12 cellular contexts compared by ENCODE assay signal in genomic region chr12:98883231-98883630, GRCh38.
"Had no signal": no experiment of that assay in that cellular context is flagged by ENCODE, and none has a peak within 500 bp of the region (broad histone marks: within the 10 kb centered on the region; RNA-seq: fewer than 3 reads in every experiment).

No MANE protein-coding gene starts in this region.

- DNase-seq: activated CD4-positive, alpha-beta T cell treated with anti-CD3 and anti-CD28 coated beads, Interleukin-2, amount 10 ng/mL, durations not matched to agents 7 days and 5 days; activated CD4-positive, CD25-positive, alpha-beta regulatory T cell; activated CD8-positive, alpha-beta memory T cell treated with anti-CD3 and anti-CD28 coated beads, Interleukin-2, amount 50 U/mL, for 48 hours; activated gamma-delta T cell treated with Interleukin-2 at 50 U/mL for 16 hours; activated naive CD8-positive, alpha-beta T cell treated with anti-CD3 and anti-CD28 coated beads, Interleukin-2, amount 10 ng/mL, durations not matched to agents 7 days and 5 days; activated T-cell treated with anti-CD3 and anti-CD28 coated beads, Interleukin-2, amount 50 U/mL, for 72 hours; aorta; cerebellar nuclear complex; effector memory CD8-positive, alpha-beta T cell; stimulated activated CD4-positive, alpha-beta T cell treated with anti-CD3 and anti-CD28 coated beads, Interleukin-2, amount 100 ng/mL, for 24 hours; trophoblast cell had no signal

- ATAC-seq: activated T-cell treated with anti-CD3 and anti-CD28 coated beads, Interleukin-2, amount 50 U/mL, for 72 hours; effector memory CD8-positive, alpha-beta T cell; stimulated activated effector memory CD8-positive, alpha-beta T cell treated with anti-CD3 and anti-CD28 coated beads, Interleukin-12 subunit alpha, Interleukin-12 subunit beta, amount 100 ng/mL, for 72 hours had no signal
